In genomic region chr1:16184557-16185303, GRCh38 we compare ENCODE assay signal across 1 cellular context.
TF ChIP-seq lines count a peak whose summit lies in the region.

No MANE protein-coding gene starts in this region.

TF ChIP-seq in HEK293T, 16 proteins besides CTCF, POLR2A, EP300 and RAD21 (continued from another document):
- TF ChIP-seq PKNOX1 (IDR thresholded peaks at IDR 0.05): no peak
- no peak for TF ChIP-seq TARDBP (IDR thresholded peaks at IDR 0.05)
